ENCODE assay signal across 7 cellular contexts in genomic region chr11:9663699-9664275, GRCh38. TPM values are rescaled to one million over a fixed set of nuclear protein-coding genes. Genes with fewer than 3 reads are reported as not detected.
DNase-seq lines count a peak whose midpoint lies in the region; ATAC-seq, FAIRE-seq and TF ChIP-seq lines count a peak whose summit lies in the region.

SWAP70 (plus strand) TSS chr11:9664077; CDS start chr11:9664180, 103 bp downstream.

- ATAC-seq in HG02798 (IDR thresholded peaks at IDR 0.05; ENCODE audit: poor library complexity, unreplicated experiment) (peak; percentile 92), WTC11 (peak; percentile 93)

- H3K4me2 ChIP-seq in keratinocyte (ENCODE audit: control insufficient read depth, extremely low read depth, insufficient read depth, low read depth, low read length) = peak within 1 kb of the TSS; percentile 97

- peaks cover 50% of the 10 kb centered on the region for H3K79me2 ChIP-seq in keratinocyte (ENCODE audit: control insufficient read depth, insufficient read depth, low read length)

- H3K27ac Mint-ChIP-seq in WTC11 = peak within 1 kb of the TSS; percentile 95

- no peaks in the 10 kb centered on the region for H3K27me3 ChIP-seq in keratinocyte (ENCODE audit: control insufficient read depth, extremely low read depth, insufficient read depth, low read length)

- peak within 1 kb of the TSS; percentile 73 for H3K27ac ChIP-seq in keratinocyte (ENCODE audit: control insufficient read depth, insufficient read depth, low read length)

- peak; percentile 72 for DNase-seq in GM18507 (ENCODE audit: extremely low spot score, insufficient read length, low read depth)
- peak; percentile 45 to 70 for DNase-seq in NCI-H1930 (lab: John Stamatoyannopoulos, UW)
- peak; percentile 95 for DNase-seq in WTC11 (ENCODE audit: low spot score)
- DNase-seq in central memory CD4-positive, alpha-beta T cell = peak; percentile 54
- DNase-seq in keratinocyte (ENCODE audit: low read depth, low spot score) = peak; percentile 55
- DNase-seq in stimulated activated CD4-positive, alpha-beta T cell treated with anti-CD3 and anti-CD28 coated beads, Interleukin-12 subunit alpha, Interleukin-12 subunit beta, amount 100 ng/mL, for 48 hours (ENCODE audit: low read depth in 2 of 3, low spot score in 1 of 3) = peak; percentile 49 to 76 (median 63)

- peak within 1 kb of the TSS; percentile 68 to 79 (median 78) for H3K4me3 ChIP-seq in keratinocyte (ENCODE audit: control insufficient read depth in 2 of 3, extremely low read depth in 1 of 3, insufficient read depth in 2 of 3, low read depth in 1 of 3, low read length in 3 of 3)

- H3K4me3 Mint-ChIP-seq in WTC11 = peak within 1 kb of the TSS; percentile 89

- H3K9me1 ChIP-seq in keratinocyte (ENCODE audit: control insufficient read depth, extremely low read depth, insufficient read depth, low read length) = no peaks in the 10 kb centered on the region

- H3K27me3 Mint-ChIP-seq in WTC11 (ENCODE audit: low read depth) = peaks cover 4% of the 10 kb centered on the region; the same call in 1 of the 2 replicates

- H4K20me1 ChIP-seq in keratinocyte (ENCODE audit: control insufficient read depth, extremely low read depth, insufficient read depth, low read length) = no peaks in the 10 kb centered on the region

- TF ChIP-seq CTCF in WTC11 (IDR thresholded peaks at IDR 0.05) = no peak
- TF ChIP-seq CTCF in keratinocyte (optimal IDR thresholded peaks at IDR 0.05 in 1 of 3, IDR thresholded peaks at IDR 0.05 in 1 of 3, conservative IDR thresholded peaks at IDR 0.05 in 1 of 3; ENCODE audit: extremely low read depth in 1 of 3, insufficient read depth in 2 of 3, low read length in 3 of 3) = peak; percentile 11 to 51 (median 45)

- peaks cover 17% of the 10 kb centered on the region for H3K36me3 Mint-ChIP-seq in WTC11

- CTCF ChIA-PET in WTC11 (lab: Charles Lee) = interaction anchor here (0.9 to 1.9 kb wide), 8 partner anchors 10 to 128 kb away, joined by 3 to 12 read pairs (median 4); partner anchors contain the start of gene WEE1

- H3K4me1 Mint-ChIP-seq in WTC11 = peaks cover 21% of the 10 kb centered on the region

- peaks cover 5% of the 10 kb centered on the region for H3K4me1 ChIP-seq in keratinocyte (ENCODE audit: control insufficient read depth, extremely low read depth, insufficient read depth, low read length)

- H2AFZ ChIP-seq in keratinocyte (ENCODE audit: control insufficient read depth, low read length) = peak within 1 kb of the TSS; percentile 96

- peak; percentile 94 for FAIRE-seq in GM18507 (lab: Jason Lieb, UNC)
- peak; percentile 32 for FAIRE-seq in keratinocyte (lab: Jason Lieb, UNC)

- H3K36me3 ChIP-seq in keratinocyte (ENCODE audit: control insufficient read depth in 2 of 2, extremely low read depth in 1 of 2, insufficient read depth in 2 of 2, low read length in 2 of 2) = peaks cover 0 to 4% of the 10 kb centered on the region in 2 experiments

- POLR2A ChIA-PET in WTC11 (lab: Charles Lee) = interaction anchor here (0.6 to 1.3 kb wide), 5 partner anchors 13 to 203 kb away, joined by 3 to 8 read pairs (median 3); partner anchors contain the start of gene ZNF143

- peaks cover 17% of the 10 kb centered on the region for H3K9me3 Mint-ChIP-seq in WTC11

- dilution Hi-C loops in keratinocyte (cut with MboI; ENCODE audit: extremely low pct_ligation_motif_present, low sequenced_read_pairs) = no loop called here

- no peaks in the 10 kb centered on the region for H3K9me3 ChIP-seq in keratinocyte (ENCODE audit: control insufficient read depth, low read depth, low read length)

- peak within 1 kb of the TSS; percentile 80 for H3K9ac ChIP-seq in keratinocyte (ENCODE audit: control insufficient read depth, extremely low read depth, insufficient read depth, low read length)

TF ChIP-seq in WTC11, 78 proteins besides CTCF, POLR2A, EP300 and RAD21:
- TF ChIP-seq NR2C2 (CRISPR knock-in tag; IDR thresholded peaks at IDR 0.05) = no peak
- TF ChIP-seq USF2 (CRISPR knock-in tag; IDR thresholded peaks at IDR 0.05) = peak; percentile 89
- TF ChIP-seq ZNF232 (CRISPR knock-in tag; IDR thresholded peaks at IDR 0.05) = 0 out of 2 replicates have a peak, but pooled peaks have one; percentile 6
- TF ChIP-seq TEAD1 (CRISPR knock-in tag; IDR thresholded peaks at IDR 0.05) = peak; percentile 57; the same call in 1 of the 2 replicates
- TF ChIP-seq HMGXB4 (CRISPR knock-in tag; IDR thresholded peaks at IDR 0.05) = 0 out of 2 replicates have a peak, but pooled peaks have one; percentile 21
- no peak for TF ChIP-seq MLX (CRISPR knock-in tag; IDR thresholded peaks at IDR 0.05)
- no peak for TF ChIP-seq ZNF416 (CRISPR knock-in tag; IDR thresholded peaks at IDR 0.05)
- TF ChIP-seq ATF6 (CRISPR knock-in tag; IDR thresholded peaks at IDR 0.05) = no peak
- TF ChIP-seq USF1 (CRISPR knock-in tag; IDR thresholded peaks at IDR 0.05) = 0 out of 2 replicates have a peak, but pooled peaks have one; percentile 45
- TF ChIP-seq KAT7 (CRISPR knock-in tag; IDR thresholded peaks at IDR 0.05; ENCODE audit: borderline replicate concordance) = no peak
- TF ChIP-seq CREM (CRISPR knock-in tag; IDR thresholded peaks at IDR 0.05) = peak; percentile 55; the same call in 1 of the 2 replicates
- TF ChIP-seq FOXK1 (CRISPR knock-in tag; IDR thresholded peaks at IDR 0.05) = peak; percentile 23; the same call in 1 of the 2 replicates
- TF ChIP-seq ZBTB21 (CRISPR knock-in tag; IDR thresholded peaks at IDR 0.05; ENCODE audit: borderline replicate concordance) = 0 out of 2 replicates have a peak, but pooled peaks have one; percentile 37
- 0 out of 2 replicates have a peak, but pooled peaks have one; percentile 31 for TF ChIP-seq ZNF138 (CRISPR knock-in tag; conservative IDR thresholded peaks at IDR 0.05)
- TF ChIP-seq SP1 (CRISPR knock-in tag; conservative IDR thresholded peaks at IDR 0.05) = 0 out of 2 replicates have a peak, but pooled peaks have one; percentile 42

RNA-seq across cellular contexts. Expression of gene SWAP70, which starts in this region (rescaled TPM):
- 24.1 to 27.8 TPM (median 27.6 TPM) in 3 replicates for total RNA-seq in WTC11 (2021)
- 20.6 to 28.5 TPM (median 27.6 TPM) in 3 replicates for polyA plus RNA-seq in keratinocyte
- 62.8 TPM for polyA plus RNA-seq in keratinocyte (2011; ENCODE audit: low read depth)
- 23.9 and 32.2 TPM in 2 replicates for polyA plus RNA-seq in keratinocyte (2011; cell fraction: cytosol; rRNA removed)
- 29.5 and 36.9 TPM in 2 replicates for polyA plus RNA-seq in keratinocyte (2011; cell fraction: nucleus; rRNA removed)
- 22.5 and 28.6 TPM in 2 replicates for polyA plus RNA-seq in keratinocyte (2012; ENCODE audit: low replicate concordance)
- polyA minus RNA-seq in keratinocyte = 9.8 to 28.4 TPM (median 17.2 TPM) in 3 replicates
- 25.9 TPM for polyA minus RNA-seq in keratinocyte (2011; cell fraction: cytosol; rRNA and poly(A)+ RNA removed)
- 12.7 and 28.9 TPM in 2 replicates for polyA minus RNA-seq in keratinocyte (2011; cell fraction: nucleus; rRNA and poly(A)+ RNA removed)

Comparison
In these comparisons a context has a peak if more than half of its experiments do, and no peak if none do; other contexts are left out.
1. Peak in every context shown above with its lines: DNase-seq, ATAC-seq, H3K4me3 ChIP-seq and H3K27ac ChIP-seq.